Comparison of ENCODE assay signal across 8 cellular contexts in genomic region chr9:21709464-21710058, GRCh38.
A peak's percentile ranks its signal among the peaks of the same experiment; 100 is the strongest.
DNase-seq lines count a peak whose midpoint lies in the region; ATAC-seq and TF ChIP-seq lines count a peak whose summit lies in the region.

No MANE protein-coding gene starts in this region.

- ATAC-seq in GM19438 (IDR thresholded peaks at IDR 0.05; ENCODE audit: low read depth, unreplicated experiment): peak; percentile 58
- peak; percentile 98 for ATAC-seq in left lobe of liver
- ATAC-seq in HG03469 (IDR thresholded peaks at IDR 0.05; ENCODE audit: unreplicated experiment): no peak

- H3K27me3 ChIP-seq in HL-60 (ENCODE audit: insufficient read depth, poor library complexity, severe bottlenecking): no peaks in the 10 kb centered on the region
- H3K27me3 ChIP-seq in SU-DHL-6 (ENCODE audit: low read length): no peaks in the 10 kb centered on the region

- H3K9me2 ChIP-seq in SU-DHL-6 (replicated peaks; ENCODE audit: insufficient read depth, low read length): no peaks in the 10 kb centered on the region

- TF ChIP-seq CTCF in Calu3 (IDR thresholded peaks at IDR 0.05; ENCODE audit: unreplicated experiment) (peak; percentile 48), HL-60 (IDR thresholded peaks at IDR 0.05; ENCODE audit: insufficient read depth, low read length) (peak; percentile 23), SU-DHL-6 (IDR thresholded peaks at IDR 0.05; ENCODE audit: insufficient read depth, low read length, poor library complexity, severe bottlenecking) (peak; percentile 94), brain (conservative IDR thresholded peaks at IDR 0.05) (peak; percentile 56 to 80)

- H3K27me3 Mint-ChIP-seq in Calu3 (ENCODE audit: unreplicated experiment) (no peaks in the 10 kb centered on the region), brain (no peaks in the 10 kb centered on the region)

- H3K79me2 ChIP-seq in SU-DHL-6 (ENCODE audit: insufficient read depth, low read length): no peaks in the 10 kb centered on the region

- H3K36me3 Mint-ChIP-seq in Calu3 (ENCODE audit: insufficient read depth, unreplicated experiment) (no peaks in the 10 kb centered on the region), brain (no peaks in the 10 kb centered on the region)

- CTCF ChIA-PET in Calu3 (lab: Charles Lee): interaction anchor here (0.6 to 1.0 kb wide), 6 partner anchors 74 to 477 kb away, joined by 3 to 5 read pairs (median 4); no protein-coding TSS in a partner anchor

- H3K4me3 Mint-ChIP-seq in Calu3 (ENCODE audit: low read depth, unreplicated experiment): no peak overlapping the region
- no peak overlapping the region for H3K4me3 Mint-ChIP-seq in brain

- no peak overlapping the region for H3K9ac ChIP-seq in SU-DHL-6 (ENCODE audit: low read length)

- intact Hi-C loops in Calu3 (cut with micrococcal nuclease; ENCODE audit: unreplicated experiment): loop anchor here (1.0 kb wide), 1 partner anchor 80 kb away; no protein-coding TSS in a partner anchor

- no peaks in the 10 kb centered on the region for H3F3A ChIP-seq in SU-DHL-6 (ENCODE audit: insufficient read depth)

- no peaks in the 10 kb centered on the region for H4K20me1 ChIP-seq in SU-DHL-6 (ENCODE audit: low read depth, low read length)

- H2AFZ ChIP-seq in SU-DHL-6 (ENCODE audit: low read depth, low read length, severe bottlenecking): no peak overlapping the region

- no peaks in the 10 kb centered on the region for H3K9me3 Mint-ChIP-seq in Calu3 (ENCODE audit: low read depth, unreplicated experiment)
- peaks cover 0 to 3% (median 0%) of the 10 kb centered on the region in 5 experiments for H3K9me3 Mint-ChIP-seq in brain

- BruUV-seq in Calu3 (replicated peaks; lab: Mats Ljungman, UMichigan): no TSS peak

- H3K4me2 ChIP-seq in SU-DHL-6 (ENCODE audit: low read depth, low read length, poor library complexity, severe bottlenecking): no peak overlapping the region

- peaks cover 36% of the 10 kb centered on the region for H3K4me1 Mint-ChIP-seq in Calu3 (ENCODE audit: low read depth, unreplicated experiment)
- peaks cover 23% of the 10 kb centered on the region for H3K4me1 Mint-ChIP-seq in brain

- H3K4me3 ChIP-seq in HL-60 (replicated peaks; ENCODE audit: insufficient read depth, low read length) (no peak overlapping the region), SU-DHL-6 (ENCODE audit: insufficient read depth, low read length, poor library complexity, severe bottlenecking) (no peak overlapping the region)

- H3K9me3 ChIP-seq in SU-DHL-6 (ENCODE audit: insufficient read depth, low read length): no peaks in the 10 kb centered on the region

- H3K27ac Mint-ChIP-seq in Calu3 (ENCODE audit: unreplicated experiment): peak overlapping the region; percentile 44
- no peak overlapping the region for H3K27ac Mint-ChIP-seq in brain

- no peaks in the 10 kb centered on the region for H3K36me3 ChIP-seq in SU-DHL-6 (ENCODE audit: low read length)

- peak; percentile 70 for DNase-seq in Calu3
- DNase-seq in HL-60 (ENCODE audit: low read depth in 1 of 2, low spot score in 1 of 2): peak; percentile 16 to 36
- no peak for DNase-seq in left lobe of liver (ENCODE audit: low spot score)
- peak; percentile 23 for DNase-seq in stimulated activated CD8-positive, alpha-beta memory T cell treated with anti-CD3 and anti-CD28 coated beads, Interleukin-12 subunit alpha, Interleukin-12 subunit beta, amount 100 ng/mL, for 24 hours (ENCODE audit: extremely low read depth)

- H3K27ac ChIP-seq in HL-60 (replicated peaks): no peak overlapping the region
- H3K27ac ChIP-seq in SU-DHL-6 (ENCODE audit: low read depth, low read length): no peak overlapping the region

Comparison
In these comparisons a context has a peak if more than half of its experiments do, and no peak if none do; other contexts are left out.
1. CTCF ChIP-seq: peak in every context shown above with its lines; median percentile 94 in SU-DHL-6; 68 in brain; 48 in Calu3; 23 in HL-60.